ENCODE assay signal across 16 cellular contexts in the genomic region with DNA sequence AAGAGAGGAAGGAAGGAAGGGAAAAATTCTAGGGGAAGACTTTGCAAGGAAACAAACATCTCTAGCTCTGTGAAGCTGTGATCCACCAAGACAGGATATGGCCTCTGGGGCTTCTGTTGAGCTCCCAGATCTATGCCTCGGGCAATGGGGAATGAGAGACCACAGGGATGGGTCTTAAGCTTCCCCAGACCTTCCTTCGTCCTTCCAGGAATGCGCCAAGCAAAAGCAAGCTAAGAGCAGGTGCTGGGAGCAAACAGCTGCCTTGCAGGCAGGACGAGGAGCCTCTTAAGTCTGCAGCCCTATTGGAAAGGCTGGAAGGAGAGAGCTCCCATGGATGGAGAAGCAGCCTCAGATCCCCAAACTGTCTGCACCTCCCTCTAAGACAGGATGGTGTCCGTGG. TPM values are rescaled to one million over a fixed set of nuclear protein-coding genes. Genes with fewer than 3 reads are reported as not detected.
"Had no signal": no experiment of that assay in that cellular context is flagged by ENCODE, and none has a peak within 500 bp of the region (broad histone marks: within the 10 kb centered on the region; RNA-seq: fewer than 3 reads in every experiment).

No MANE protein-coding gene starts in this region.

- DNase-seq: activated CD4-positive, alpha-beta memory T cell treated with anti-CD3 and anti-CD28 coated beads for 36 hours; activated CD4-positive, alpha-beta T cell treated with anti-CD3 and anti-CD28 coated beads for 36 hours; activated CD8-positive, alpha-beta memory T cell treated with anti-CD3 and anti-CD28 coated beads, Interleukin-2, amount 10 ng/mL, durations not matched to agents 7 days and 5 days; activated naive CD8-positive, alpha-beta T cell treated with anti-CD3 and anti-CD28 coated beads for 36 hours; amniotic stem cell; effector memory CD8-positive, alpha-beta T cell; glutamatergic neuron; hippocampal formation; naive thymus-derived CD8-positive, alpha-beta T cell; nucleus accumbens; WERI-Rb-1 had no signal

- H3K4me3 ChIP-seq: cardiac muscle cell, lung, mucosa of descending colon had no signal

- H3K27me3 ChIP-seq: cardiac muscle cell had no signal

- H3K27ac ChIP-seq: cardiac muscle cell, WERI-Rb-1 had no signal

- H3K36me3 ChIP-seq: cardiac muscle cell, WERI-Rb-1 had no signal

- H3K9me3 ChIP-seq: mucosa of descending colon had no signal

RNA-seq across cellular contexts. Expression of a gene that starts 21.9 kb away (rescaled TPM):
- total RNA-seq: activated CD4-positive, alpha-beta memory T cell treated with anti-CD3 and anti-CD28 coated beads for 36 hours; activated CD4-positive, alpha-beta T cell treated with anti-CD3 and anti-CD28 coated beads for 36 hours; activated CD8-positive, alpha-beta memory T cell treated with anti-CD3 and anti-CD28 coated beads, Interleukin-2, amount 10 ng/mL, durations not matched to agents 7 days and 5 days; activated naive CD8-positive, alpha-beta T cell treated with anti-CD3 and anti-CD28 coated beads for 36 hours; naive thymus-derived CD8-positive, alpha-beta T cell; T-helper 2 cell treated with Interferon-gamma antibody and Interleukin-4, amounts not matched to agents 100 ng/mL and 5 ng/mL, for 36 hours had no signal
- polyA plus RNA-seq: cardiac muscle cell; keratinocyte; naive thymus-derived CD8-positive, alpha-beta T cell had no signal
